Comparison of ENCODE assay signal across 8 cellular contexts in genomic region chr20:53829706-53830521, GRCh38.
A peak's percentile ranks its signal among the peaks of the same experiment; 100 is the strongest.
DNase-seq lines count a peak whose midpoint lies in the region; ATAC-seq, FAIRE-seq and TF ChIP-seq lines count a peak whose summit lies in the region.
"Had no signal": no experiment of that assay in that cellular context is flagged by ENCODE, and none has a peak within 500 bp of the region (broad histone marks: within the 10 kb centered on the region; RNA-seq: fewer than 3 reads in every experiment).

No MANE protein-coding gene starts in this region.

- ATAC-seq in HG03066 (IDR thresholded peaks at IDR 0.05; ENCODE audit: low read depth, unreplicated experiment): peak; percentile 47
- ATAC-seq in HG03521 (IDR thresholded peaks at IDR 0.05; ENCODE audit: unreplicated experiment): no peak

- no peak for TF ChIP-seq CTCF in D721Med (IDR thresholded peaks at IDR 0.05; ENCODE audit: insufficient read depth, missing control alignments)

- H3K4me3 ChIP-seq in small intestine (ENCODE audit: low read depth in 1 of 2, low read length in 2 of 2): no peak overlapping the region

- DNase-seq in GM12892 (ENCODE audit: insufficient read length) (no peak), glomerular visceral epithelial cell (ENCODE audit: extremely low spot score) (peak; percentile 43), small intestine (peak; percentile 53), D721Med (ENCODE audit: insufficient read length, low spot score) (no peak)

- peak overlapping the region; percentile 58 to 89 for H3K27ac ChIP-seq in small intestine (ENCODE audit: low read depth in 1 of 2, low read length in 1 of 2)

- H3K27me3 ChIP-seq in small intestine (ENCODE audit: control insufficient read depth in 2 of 2, insufficient read depth in 2 of 2, low read length in 2 of 2): no peaks in the 10 kb centered on the region

- H3K36me3 ChIP-seq in small intestine (ENCODE audit: control insufficient read depth in 2 of 2, insufficient read depth in 2 of 2, low read length in 2 of 2): no peaks in the 10 kb centered on the region

- WGBS in small intestine, 3 donors: 8 to 13% (median 12%) methylated on average over 5 of the region's 5 CpGs

- no peak for TF ChIP-seq POLR2A in GM12892 (IDR thresholded peaks at IDR 0.05; ENCODE audit: low read depth, low read length)

- peaks cover 0 to 6% of the 10 kb centered on the region in 2 donors for H3K4me1 ChIP-seq in small intestine (ENCODE audit: control insufficient read depth in 2 of 2, insufficient read depth in 1 of 2, low read depth in 1 of 2, low read length in 1 of 2)

- no peaks in the 10 kb centered on the region for H3K9me3 ChIP-seq in small intestine (ENCODE audit: control insufficient read depth, low read depth)

- peak; percentile 36 for FAIRE-seq in GM12892 (lab: Jason Lieb, UNC)
- peak; percentile 29 for FAIRE-seq in TTC549 (lab: Jason Lieb, UNC)
- FAIRE-seq in small intestine (lab: Jason Lieb, UNC): no peak
- FAIRE-seq in D721Med (lab: Jason Lieb, UNC): no peak
- FAIRE-seq: colon had no signal

Comparison
In these comparisons a context has a peak if more than half of its experiments do, and no peak if none do; other contexts are left out.
1. DNase-seq: peak in glomerular visceral epithelial cell (single experiment) and small intestine (single experiment); none in GM12892 (single experiment) and D721Med (single experiment).